In genomic region chr1:106921186-106921585, GRCh38 we compare ENCODE assay signal across 16 cellular contexts.
DNase-seq lines count a peak whose midpoint lies in the region; FAIRE-seq and TF ChIP-seq lines count a peak whose summit lies in the region.
"Had no signal": no experiment of that assay in that cellular context is flagged by ENCODE, and none has a peak within 500 bp of the region (broad histone marks: within the 10 kb centered on the region; RNA-seq: fewer than 3 reads in every experiment).

No MANE protein-coding gene starts in this region.

- no peaks in the 10 kb centered on the region for H3K9me3 ChIP-seq in MG63
- H3K9me3 ChIP-seq: BLaER1 treated with 17β-estradiol and CSF1 and Interleukin-3, amounts not matched to agents 10 nM and 100 nM had no signal

- peak; percentile 33 for DNase-seq in MG63
- DNase-seq in astrocyte of the spinal cord (ENCODE audit: low read depth, low spot score): peak; percentile 41
- peak; percentile 9 for DNase-seq in fibroblast of the conjunctiva (ENCODE audit: low read depth)
- DNase-seq in midbrain (lab: John Stamatoyannopoulos, UW): no peak
- no peak for DNase-seq in stimulated activated CD4-positive, alpha-beta T cell treated with anti-CD3 and anti-CD28 coated beads, Interleukin-1b, Interleukin-23, amount 100 ng/mL, for 48 hours
- no peak for DNase-seq in NCI-H446 treated with DMSO at 0.1 percent for 48 hours (lab: John Stamatoyannopoulos, UW)
- no peak for DNase-seq in GM19239 (ENCODE audit: insufficient read length, low spot score)
- DNase-seq: EL, NCI-H1048, NCI-H1694, NCI-H2107, NCI-H748 treated with DMSO at 0.1 percent for 48 hours, PC-9 had no signal

- in situ Hi-C loops in astrocyte of the spinal cord (cut with HindIII; ENCODE audit: low sequenced_read_pairs): no loop called here

- H3K27me3 ChIP-seq in MG63: no peaks in the 10 kb centered on the region
- H3K27me3 ChIP-seq: BLaER1 treated with 17β-estradiol and CSF1 and Interleukin-3, amounts not matched to agents 10 nM and 100 nM had no signal

- no peaks in the 10 kb centered on the region for H3K36me3 ChIP-seq in MG63
- H3K36me3 ChIP-seq: BLaER1 treated with 17β-estradiol and CSF1 and Interleukin-3, amounts not matched to agents 10 nM and 100 nM had no signal

- no peak for TF ChIP-seq CTCF in astrocyte of the spinal cord (IDR thresholded peaks at IDR 0.05; ENCODE audit: low read depth, low read length)

- H3K4me3 ChIP-seq in MG63 (no peak overlapping the region), astrocyte of the spinal cord (ENCODE audit: low read depth, low read length) (no peak overlapping the region)
- H3K4me3 ChIP-seq: BLaER1 treated with 17β-estradiol and CSF1 and Interleukin-3, amounts not matched to agents 10 nM and 100 nM; K562; PC-9 had no signal

- FAIRE-seq in GM19239 (lab: Jason Lieb, UNC): no peak
- FAIRE-seq: HTR-8/SVneo, K562 had no signal

Comparison
In these comparisons a context has a peak if more than half of its experiments do, and no peak if none do; other contexts are left out.
1. DNase-seq: peak in MG63 (single experiment), astrocyte of the spinal cord (single experiment) and fibroblast of the conjunctiva (single experiment); none in midbrain (single experiment), stimulated activated CD4-positive, alpha-beta T cell treated with anti-CD3 and anti-CD28 coated beads, Interleukin-1b, Interleukin-23, amount 100 ng/mL, for 48 hours (single experiment), NCI-H446 treated with DMSO at 0.1 percent for 48 hours (single experiment) and GM19239 (single experiment).